In the genomic region with DNA sequence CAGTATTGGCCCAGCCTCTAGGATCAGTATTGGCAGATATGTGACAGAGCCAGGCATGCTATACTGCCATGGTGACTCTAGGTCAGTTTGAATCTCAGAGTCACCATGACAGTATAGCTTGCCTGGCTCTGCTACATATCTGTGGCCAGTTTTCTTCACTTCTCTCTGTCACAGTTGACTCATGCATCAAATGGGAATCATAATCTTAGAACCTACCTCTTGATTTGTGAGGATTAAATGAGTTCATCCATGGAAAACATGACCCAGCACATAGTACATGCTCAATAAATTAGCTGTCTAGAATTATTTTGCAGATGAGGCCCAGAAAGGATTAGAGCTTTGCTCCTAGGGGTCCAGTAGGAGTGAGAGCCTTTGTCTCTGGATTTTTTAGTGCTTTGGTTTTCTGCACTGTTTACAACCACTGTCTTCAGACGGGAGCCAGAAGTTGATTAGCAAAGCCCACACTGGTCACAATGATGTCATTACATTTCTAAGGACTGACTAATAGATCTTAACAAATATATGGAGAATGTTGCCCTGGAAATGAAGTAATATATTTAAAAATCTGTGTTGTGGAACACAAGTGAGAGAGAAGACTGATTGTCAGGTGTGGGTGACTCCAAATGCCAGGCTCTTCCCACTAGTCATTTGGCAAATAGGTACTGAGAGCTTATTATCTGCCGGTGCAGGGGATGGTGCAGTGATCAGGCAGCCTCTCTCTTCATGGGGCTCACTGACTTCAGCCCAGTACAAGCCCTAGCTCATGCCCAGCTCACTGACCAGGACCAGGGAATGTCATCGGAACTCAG, we compare ENCODE assay signal across 1 cellular context.
TF ChIP-seq lines count a peak whose summit lies in the region.

No MANE protein-coding gene starts in this region.

TF ChIP-seq in K562, 482 proteins besides CTCF, POLR2A, EP300 and RAD21 (continued from another document):
- TF ChIP-seq CEBPG (CRISPR knock-in tag; IDR thresholded peaks at IDR 0.05), result no peak
- peak in 1 of 2 experiments; percentile 70; a peak in 2 of 4 replicates for TF ChIP-seq CEBPG (tag; conservative IDR thresholded peaks at IDR 0.05 in 1 of 2, IDR thresholded peaks at IDR 0.05 in 1 of 2)
- TF ChIP-seq KLF6 (CRISPR knock-in tag; IDR thresholded peaks at IDR 0.05; ENCODE audit: borderline replicate concordance), result no peak
- TF ChIP-seq RBM25 (IDR thresholded peaks at IDR 0.05; ENCODE audit: low read depth, low read length, severe bottlenecking), result peak; percentile 9
- peak; percentile 80 for TF ChIP-seq FOSL1 (tag; conservative IDR thresholded peaks at IDR 0.05)
